ENCODE assay signal across 9 cellular contexts in genomic region chr19:14536926-14537692, GRCh38. TPM values are rescaled to one million over a fixed set of nuclear protein-coding genes. Genes with fewer than 3 reads are reported as not detected.
A peak's percentile ranks its signal among the peaks of the same experiment; 100 is the strongest.
DNase-seq lines count a peak whose midpoint lies in the region; ATAC-seq and TF ChIP-seq lines count a peak whose summit lies in the region.
"Had no signal": no experiment of that assay in that cellular context is flagged by ENCODE, and none has a peak within 500 bp of the region (broad histone marks: within the 10 kb centered on the region; RNA-seq: fewer than 3 reads in every experiment).

No MANE protein-coding gene starts in this region.

- H3K27ac ChIP-seq in gastroesophageal sphincter: peak overlapping the region in 3 of 4 donors; percentile 38 to 43 (median 41)
- H3K27ac ChIP-seq: SJSA1 had no signal

- H3K36me3 ChIP-seq in gastroesophageal sphincter: peaks cover 0 to 5% of the 10 kb centered on the region in 2 donors

- TF ChIP-seq POLR2A in gastroesophageal sphincter (IDR thresholded peaks at IDR 0.05): no peak

- POLR2A ChIA-PET in activated CD4-positive, alpha-beta memory T cell treated with anti-CD3 and anti-CD28 coated beads for 36 hours (lab: Charles Lee): interaction anchor here (0.7 kb wide), 1 partner anchor 19 kb away, joined by 4 read pairs; no protein-coding TSS in a partner anchor

- no peak overlapping the region for H3K4me3 Mint-ChIP-seq in activated CD4-positive, alpha-beta memory T cell treated with anti-CD3 and anti-CD28 coated beads for 36 hours
- peak overlapping the region; percentile 63 for H3K4me3 Mint-ChIP-seq in progenitor cell of endocrine pancreas (ENCODE audit: low read depth)

- CTCF ChIA-PET in activated CD4-positive, alpha-beta memory T cell treated with anti-CD3 and anti-CD28 coated beads for 36 hours (lab: Charles Lee): interaction anchor here (1.2 to 2.6 kb wide), 3 partner anchors 20 to 37 kb away, joined by 3 to 6 read pairs (median 3); no protein-coding TSS in a partner anchor

- no peaks in the 10 kb centered on the region for H3K27me3 ChIP-seq in gastroesophageal sphincter
- H3K27me3 ChIP-seq: SJSA1 had no signal

- intact Hi-C loops in activated CD4-positive, alpha-beta memory T cell treated with anti-CD3 and anti-CD28 coated beads for 36 hours (cut with micrococcal nuclease): no loop called here

- H3K27ac Mint-ChIP-seq in activated CD4-positive, alpha-beta memory T cell treated with anti-CD3 and anti-CD28 coated beads for 36 hours: no peak overlapping the region
- H3K27ac Mint-ChIP-seq in progenitor cell of endocrine pancreas: peak overlapping the region; percentile 94

- H3K9me3 Mint-ChIP-seq in activated CD4-positive, alpha-beta memory T cell treated with anti-CD3 and anti-CD28 coated beads for 36 hours: no peaks in the 10 kb centered on the region
- no peaks in the 10 kb centered on the region for H3K9me3 Mint-ChIP-seq in progenitor cell of endocrine pancreas (ENCODE audit: low read depth)

- H3K9me3 ChIP-seq in gastroesophageal sphincter: no peaks in the 10 kb centered on the region
- H3K9me3 ChIP-seq: SJSA1 had no signal

- peaks cover 5% of the 10 kb centered on the region for H3K36me3 Mint-ChIP-seq in activated CD4-positive, alpha-beta memory T cell treated with anti-CD3 and anti-CD28 coated beads for 36 hours
- peaks cover 6% of the 10 kb centered on the region for H3K36me3 Mint-ChIP-seq in progenitor cell of endocrine pancreas (ENCODE audit: insufficient read depth)

- no peak for TF ChIP-seq EP300 in gastroesophageal sphincter (IDR thresholded peaks at IDR 0.05)

- peak; percentile 43 for DNase-seq in activated CD4-positive, CD25-positive, alpha-beta regulatory T cell treated with anti-CD3 and anti-CD28 coated beads, Interleukin-2, amount 50 U/mL, for 72 hours
- DNase-seq in activated CD4-positive, alpha-beta memory T cell treated with anti-CD3 and anti-CD28 coated beads for 36 hours: peak; percentile 72
- peak; percentile 59 for DNase-seq in progenitor cell of endocrine pancreas (ENCODE audit: low spot score, unreplicated experiment)

- TF ChIP-seq CTCF in gastroesophageal sphincter (IDR thresholded peaks at IDR 0.05): no peak
- TF ChIP-seq CTCF in progenitor cell of endocrine pancreas (IDR thresholded peaks at IDR 0.05; ENCODE audit: unreplicated experiment): no peak

- H3K4me3 ChIP-seq in gastroesophageal sphincter: peak overlapping the region in 1 of 2 donors; percentile 25
- H3K4me3 ChIP-seq: SJSA1 had no signal

- WGBS in gastroesophageal sphincter (ENCODE audit: low coverage in 1 of 2), 2 donors: 18 to 42% methylated on average over 9 to 11 of the region's 24 CpGs

- peaks cover 33% of the 10 kb centered on the region for H3K4me1 Mint-ChIP-seq in activated CD4-positive, alpha-beta memory T cell treated with anti-CD3 and anti-CD28 coated beads for 36 hours (ENCODE audit: low read depth)
- peaks cover 19% of the 10 kb centered on the region for H3K4me1 Mint-ChIP-seq in progenitor cell of endocrine pancreas (ENCODE audit: low read depth)

- no peak for ATAC-seq in activated CD4-positive, CD25-positive, alpha-beta regulatory T cell treated with anti-CD3 and anti-CD28 coated beads, Interleukin-2, amount 50 U/mL, for 24 hours
- peak; percentile 85 for ATAC-seq in gastroesophageal sphincter
- no peak for ATAC-seq in HG02973 (IDR thresholded peaks at IDR 0.05; ENCODE audit: unreplicated experiment)
- no peak for ATAC-seq in HG03354 (IDR thresholded peaks at IDR 0.05; ENCODE audit: poor library complexity, severe bottlenecking, unreplicated experiment)
- ATAC-seq in HG03520 (IDR thresholded peaks at IDR 0.05; ENCODE audit: unreplicated experiment): no peak

- peaks cover 0 to 18% (median under 1%) of the 10 kb centered on the region in 3 donors for H3K4me1 ChIP-seq in gastroesophageal sphincter
- H3K4me1 ChIP-seq: SJSA1 had no signal

- no peaks in the 10 kb centered on the region for H3K27me3 Mint-ChIP-seq in activated CD4-positive, alpha-beta memory T cell treated with anti-CD3 and anti-CD28 coated beads for 36 hours
- H3K27me3 Mint-ChIP-seq in progenitor cell of endocrine pancreas: no peaks in the 10 kb centered on the region

RNA-seq across cellular contexts. Expression of gene TECR, which starts 7.7 kb away (rescaled TPM):
- total RNA-seq in activated CD4-positive, alpha-beta memory T cell treated with anti-CD3 and anti-CD28 coated beads for 36 hours: 100 to 1,000 TPM; 120 TPM
- total RNA-seq in gastroesophageal sphincter: 10 to 100 TPM; 21.3 to 27.2 (median 24.3) TPM
- total RNA-seq in progenitor cell of endocrine pancreas: 170 and 186 TPM in 2 replicates

RNA-seq across cellular contexts. Expression of gene DNAJB1, which starts 18.9 kb away (rescaled TPM):
- 10 to 100 TPM; 71.2 to 76.5 TPM for total RNA-seq in activated CD4-positive, alpha-beta memory T cell treated with anti-CD3 and anti-CD28 coated beads for 36 hours
- total RNA-seq in gastroesophageal sphincter (10 to 100 TPM; 59.3 to 72.8 (median 68.2) TPM), progenitor cell of endocrine pancreas (94.7 and 97.0 TPM in 2 replicates)

RNA-seq across cellular contexts. Expression of gene NDUFB7, which starts 34.8 kb away (rescaled TPM):
- total RNA-seq in activated CD4-positive, alpha-beta memory T cell treated with anti-CD3 and anti-CD28 coated beads for 36 hours: 100 to 1,000 TPM; 118 to 130 TPM
- 100 to 1,000 TPM; 251 to 393 (median 330) TPM for total RNA-seq in gastroesophageal sphincter
- total RNA-seq in progenitor cell of endocrine pancreas: 117 and 120 TPM in 2 replicates

RNA-seq across cellular contexts. Expression of gene GIPC1, which starts 41.2 kb away (rescaled TPM):
- total RNA-seq in activated CD4-positive, alpha-beta memory T cell treated with anti-CD3 and anti-CD28 coated beads for 36 hours: 10 to 100 TPM; 31.5 to 35.2 TPM
- total RNA-seq in gastroesophageal sphincter: 100 to 1,000 TPM in 1 of 4 donors, 10 to 100 TPM in 3; 63.8 to 115 (median 78.3) TPM
- 66.5 and 77.4 TPM in 2 replicates for total RNA-seq in progenitor cell of endocrine pancreas

RNA-seq across cellular contexts. Expression of gene CLEC17A, which starts 45.8 kb away (rescaled TPM):
- under 1 TPM; 0.33 to 0.85 TPM for total RNA-seq in activated CD4-positive, alpha-beta memory T cell treated with anti-CD3 and anti-CD28 coated beads for 36 hours
- total RNA-seq in gastroesophageal sphincter: not detected
- total RNA-seq in progenitor cell of endocrine pancreas: not detected in 2 replicates
